ENCODE assay signal across 28 cellular contexts in the genomic region with DNA sequence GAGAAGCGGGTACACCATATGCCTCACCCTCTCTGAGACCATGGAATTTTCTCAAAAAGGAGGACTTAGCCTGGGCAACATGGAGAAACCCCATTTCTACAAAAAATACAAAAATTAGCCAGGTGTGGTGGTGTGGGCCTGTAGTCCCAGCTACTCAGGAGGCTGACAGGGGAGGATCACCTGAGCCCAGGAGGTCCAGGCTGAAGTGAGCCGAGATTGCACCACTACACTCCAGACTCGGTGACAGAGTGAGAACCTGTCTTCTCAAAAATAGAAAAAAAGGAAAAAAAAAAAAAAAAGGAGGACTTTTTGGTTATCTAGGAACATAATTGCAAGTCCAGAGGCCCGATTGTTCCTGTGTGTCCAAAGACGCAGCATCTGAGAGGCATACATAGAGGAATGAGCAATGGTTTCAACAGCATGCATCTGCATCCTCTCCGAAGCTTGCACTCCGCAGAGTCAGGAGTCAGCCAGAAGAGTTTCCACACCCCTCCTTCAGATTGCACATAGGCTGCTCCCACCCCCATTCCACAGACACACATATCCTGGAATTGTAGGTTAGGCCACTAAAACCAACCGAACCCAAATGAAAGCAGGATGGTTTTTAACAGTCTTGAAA. TPM values are rescaled to one million over a fixed set of nuclear protein-coding genes. Genes with fewer than 3 reads are reported as not detected.
DNase-seq lines count a peak whose midpoint lies in the region; ATAC-seq and TF ChIP-seq lines count a peak whose summit lies in the region.
"Had no signal": no experiment of that assay in that cellular context is flagged by ENCODE, and none has a peak within 500 bp of the region (broad histone marks: within the 10 kb centered on the region; RNA-seq: fewer than 3 reads in every experiment).

No MANE protein-coding gene starts in this region.

- ATAC-seq in GM23338, result no peak
- ATAC-seq in gastrocnemius medialis, result no peak
- no peak for ATAC-seq in GM21515 (IDR thresholded peaks at IDR 0.05; ENCODE audit: unreplicated experiment)
- ATAC-seq in T-helper 17 cell, result no peak
- ATAC-seq: activated T-cell treated with anti-CD3 and anti-CD28 coated beads, Interleukin-2, amount 50 U/mL, for 72 hours; CD8-positive, alpha-beta T cell; effector memory CD8-positive, alpha-beta T cell; foreskin keratinocyte had no signal

- H3K27me3 Mint-ChIP-seq in GM23338 (ENCODE audit: insufficient read depth, low read depth, poor library complexity) (peaks cover 100% of the 10 kb centered on the region), glutamatergic neuron (ENCODE audit: unreplicated experiment) (peaks cover 52% of the 10 kb centered on the region), T-helper 17 cell (peaks cover 94% of the 10 kb centered on the region)

- TF ChIP-seq POLR2A in gastrocnemius medialis (IDR thresholded peaks at IDR 0.05), result no peak

- H3K4me3 ChIP-seq in GM23338 (peak overlapping the region; percentile 59), NT2/D1 (ENCODE audit: insufficient read length, low read depth) (no peak overlapping the region), gastrocnemius medialis (no peak overlapping the region), coronary artery (no peak overlapping the region)
- H3K4me3 ChIP-seq: prostate gland, thoracic aorta, vagina had no signal

- H3K9me3 ChIP-seq in NT2/D1 (ENCODE audit: insufficient read depth, low read length), result 0 out of 2 replicates have a peak, but pooled peaks cover 4% of the 10 kb centered on the region
- H3K9me3 ChIP-seq in gastrocnemius medialis, result no peaks in the 10 kb centered on the region
- H3K9me3 ChIP-seq in T-helper 17 cell (ENCODE audit: control insufficient read depth, low read length, poor library complexity, severe bottlenecking), result no peaks in the 10 kb centered on the region
- H3K9me3 ChIP-seq: breast epithelium, prostate gland, thoracic aorta, vagina had no signal

- peaks cover 18% of the 10 kb centered on the region for H3F3A ChIP-seq in GM23338 (replicated peaks; ENCODE audit: low read depth)

- intact Hi-C loops in gastrocnemius medialis (cut with DNase I; ENCODE audit: low total_unique reads), result no loop called here

- peaks cover 5% of the 10 kb centered on the region for H4K20me1 ChIP-seq in GM23338 (replicated peaks; ENCODE audit: insufficient read depth)

- H3K9me2 ChIP-seq in GM23338 (ENCODE audit: insufficient read depth), result no peaks in the 10 kb centered on the region

- H3K27ac Mint-ChIP-seq in GM23338, result no peak overlapping the region
- peak overlapping the region; percentile 48 for H3K27ac Mint-ChIP-seq in glutamatergic neuron (ENCODE audit: unreplicated experiment)
- no peak overlapping the region for H3K27ac Mint-ChIP-seq in T-helper 17 cell
- H3K27ac Mint-ChIP-seq: activated naive CD4-positive, alpha-beta T cell treated with anti-CD3 and anti-CD28 coated beads, Interleukin-2, amount 50 U/mL, for 24 hours; activated T-cell treated with anti-CD3 and anti-CD28 coated beads, Interleukin-2, amount 50 U/mL, for 72 hours; CD8-positive, alpha-beta T cell; effector memory CD8-positive, alpha-beta T cell; stimulated activated naive CD8-positive, alpha-beta T cell treated with anti-CD3 and anti-CD28 coated beads, Interleukin-15, Interleukin-2, amounts not matched to agents 100 ng/mL and 50 ng/mL, for 24 hours had no signal

- H3K4me1 Mint-ChIP-seq in GM23338 (peaks cover 62% of the 10 kb centered on the region), glutamatergic neuron (ENCODE audit: low read depth, unreplicated experiment) (peaks cover 24% of the 10 kb centered on the region), T-helper 17 cell (no peaks in the 10 kb centered on the region)

- peak overlapping the region; percentile 74 for H3K4me2 ChIP-seq in GM23338

- H3K27ac ChIP-seq in GM23338 (ENCODE audit: low read depth) (no peak overlapping the region), gastrocnemius medialis (peak overlapping the region; percentile 85 to 96 (median 94)), coronary artery (no peak overlapping the region)
- H3K27ac ChIP-seq: foreskin keratinocyte, prostate gland, RWPE1, thoracic aorta, vagina, VCaP had no signal

- H3K36me3 Mint-ChIP-seq in GM23338 (ENCODE audit: low read depth) (no peaks in the 10 kb centered on the region), glutamatergic neuron (ENCODE audit: unreplicated experiment) (peaks cover 12% of the 10 kb centered on the region), T-helper 17 cell (ENCODE audit: low read depth) (peaks cover 2% of the 10 kb centered on the region)
- H3K36me3 Mint-ChIP-seq: CD8-positive, alpha-beta T cell had no signal

- DNase-seq in GM23338 (ENCODE audit: low spot score) (no peak), NT2/D1 (ENCODE audit: low read depth, low spot score) (no peak), glutamatergic neuron (no peak), gastrocnemius medialis (no peak), coronary artery (ENCODE audit: low spot score) (no peak), T-helper 17 cell (no peak), NCI-H345 treated with DMSO at 0.1 percent for 48 hours (lab: John Stamatoyannopoulos, UW; ENCODE audit: unreplicated experiment) (no peak)
- DNase-seq: activated CD4-positive, alpha-beta T cell treated with anti-CD3 and anti-CD28 coated beads, Interleukin-2, amount 10 ng/mL, durations not matched to agents 7 days and 5 days; activated T-cell treated with anti-CD3 and anti-CD28 coated beads, Interleukin-2, amount 50 U/mL, for 72 hours; amygdala; CD8-positive, alpha-beta T cell; effector memory CD8-positive, alpha-beta T cell; foreskin keratinocyte; Karpas-422; left colon; NCI-H1436; NCI-H2081 treated with DMSO at 0.1 percent for 48 hours had no signal

- peaks cover 100% of the 10 kb centered on the region for H3K27me3 ChIP-seq in GM23338 (ENCODE audit: insufficient read depth)
- H3K27me3 ChIP-seq in NT2/D1 (ENCODE audit: insufficient read depth, insufficient read length), result peaks cover 50% of the 10 kb centered on the region
- no peaks in the 10 kb centered on the region for H3K27me3 ChIP-seq in gastrocnemius medialis

- H2AFZ ChIP-seq in GM23338, result peak overlapping the region; percentile 78; the same call in 1 of the 2 replicates

- TF ChIP-seq CTCF in GM23338 (conservative IDR thresholded peaks at IDR 0.05; ENCODE audit: low read depth in 2 of 2) (no peak), glutamatergic neuron (IDR thresholded peaks at IDR 0.05; ENCODE audit: partially characterized antibody, unreplicated experiment) (no peak), gastrocnemius medialis (IDR thresholded peaks at IDR 0.05 in 4 of 5, conservative IDR thresholded peaks at IDR 0.05 in 1 of 5) (no peak), coronary artery (IDR thresholded peaks at IDR 0.05) (no peak)

- H3K36me3 ChIP-seq in GM23338 (ENCODE audit: insufficient read depth), result no peaks in the 10 kb centered on the region
- no peaks in the 10 kb centered on the region for H3K36me3 ChIP-seq in NT2/D1 (ENCODE audit: insufficient read depth, insufficient read length, low read length)
- H3K36me3 ChIP-seq in gastrocnemius medialis, result no peaks in the 10 kb centered on the region
- H3K36me3 ChIP-seq: breast epithelium, prostate gland, thoracic aorta, vagina had no signal

- peak overlapping the region; percentile 73 for H3K4me3 Mint-ChIP-seq in GM23338
- H3K4me3 Mint-ChIP-seq in glutamatergic neuron (ENCODE audit: unreplicated experiment), result peak overlapping the region; percentile 34
- no peak overlapping the region for H3K4me3 Mint-ChIP-seq in T-helper 17 cell
- H3K4me3 Mint-ChIP-seq: activated CD4-positive, alpha-beta T cell treated with anti-CD3 and anti-CD28 coated beads, Interleukin-2, amount 10 ng/mL, durations not matched to agents 7 days and 5 days; activated naive CD4-positive, alpha-beta T cell treated with anti-CD3 and anti-CD28 coated beads, Interleukin-2, amount 50 U/mL, for 24 hours; activated T-cell treated with anti-CD3 and anti-CD28 coated beads, Interleukin-2, amount 50 U/mL, for 72 hours; CD8-positive, alpha-beta T cell; effector memory CD8-positive, alpha-beta T cell; stimulated activated naive CD8-positive, alpha-beta T cell treated with anti-CD3 and anti-CD28 coated beads, Interleukin-15, Interleukin-2, amounts not matched to agents 100 ng/mL and 50 ng/mL, for 24 hours had no signal

- H3K9me3 Mint-ChIP-seq in GM23338 (no peaks in the 10 kb centered on the region; the same call in 2 of the 3 replicates), glutamatergic neuron (ENCODE audit: unreplicated experiment) (peaks cover 23% of the 10 kb centered on the region)
- H3K9me3 Mint-ChIP-seq: CD8-positive, alpha-beta T cell had no signal

- peak overlapping the region; percentile 76 for H3K9ac ChIP-seq in NT2/D1 (ENCODE audit: insufficient read length, low read depth)

- H3K79me2 ChIP-seq in GM23338 (replicated peaks; ENCODE audit: insufficient read depth), result no peaks in the 10 kb centered on the region

- in situ Hi-C loops in gastrocnemius medialis (cut with MboI; ENCODE audit: low sequenced_read_pairs in 4 of 4), result no loop called here

- H3K4me1 ChIP-seq in GM23338 (ENCODE audit: insufficient read depth) (peaks cover 63% of the 10 kb centered on the region), NT2/D1 (ENCODE audit: insufficient read depth, insufficient read length) (peaks cover 5% of the 10 kb centered on the region), gastrocnemius medialis (peaks cover 0 to 3% of the 10 kb centered on the region in 2 donors)
- H3K4me1 ChIP-seq: foreskin keratinocyte, prostate gland had no signal

RNA-seq across cellular contexts. Expression of a gene that starts 2.5 kb away (rescaled TPM):
- 0.21 TPM in 1 of 2 replicates, not detected in the other for total RNA-seq in GM23338 (2014; rRNA removed; shearing (Covaris generic))
- not detected in 2 replicates for polyA plus RNA-seq in GM23338 (2016; fragmentation: Nextera tagmentation; extraction: Ambion mirVana)
- total RNA-seq in glutamatergic neuron (ENCODE audit: unreplicated experiment) (0.69 TPM), gastrocnemius medialis (100 to 1,000 TPM in 3 of 4 donors, 10 to 100 TPM in 1; 91.4 to 275 (median 245) TPM), T-helper 17 cell (not detected)
- total RNA-seq: activated CD4-positive, alpha-beta T cell treated with anti-CD3 and anti-CD28 coated beads, Interleukin-2, amount 10 ng/mL, durations not matched to agents 7 days and 5 days; foreskin keratinocyte; left colon; NCI-H460; T-helper 1 cell treated with Interleukin-12 subunit alpha and Interleukin-12 subunit beta and Interleukin-4 antibody, amounts not matched to agents 30 ng/mL and 1 ng/mL, for 36 hours had no signal
- polyA plus RNA-seq: foreskin keratinocyte had no signal

Comparison
In these comparisons a context has a peak if more than half of its experiments do, and no peak if none do; other contexts are left out.
1. H3K27ac ChIP-seq: peak in gastrocnemius medialis (4 of 4); none in GM23338 (single experiment) and coronary artery (0 of 2).
2. RNA of a gene that starts 2.5 kb away (total RNA-seq): 91.4 to 275 TPM in gastrocnemius medialis; 0.69 TPM in glutamatergic neuron (single experiment), 0.21 TPM in GM23338 and not detected in T-helper 17 cell; every median in the first group is over 10 times any median in the second.